8 cellular contexts compared by ENCODE assay signal in genomic region chr3:58584690-58585004, GRCh38. TPM values are rescaled to one million over a fixed set of nuclear protein-coding genes. Genes with fewer than 3 reads are reported as not detected.
DNase-seq lines count a peak whose midpoint lies in the region; ATAC-seq and TF ChIP-seq lines count a peak whose summit lies in the region.

No MANE protein-coding gene starts in this region.

- H3K9me3 Mint-ChIP-seq in activated B cell treated with CpG ODN at 0.5 μM for 24 hours = peaks cover 2% of the 10 kb centered on the region

- intact Hi-C loops in activated B cell treated with CpG ODN at 0.5 μM for 24 hours (cut with micrococcal nuclease) (no loop called here), left ventricle myocardium inferior (cut with micrococcal nuclease) (no loop called here), spleen (cut with DNase I; ENCODE audit: low total_unique reads) (no loop called here)

- no peak overlapping the region for H3K27ac Mint-ChIP-seq in activated B cell treated with CpG ODN at 0.5 μM for 24 hours

- H3K9me3 ChIP-seq in HAP-1 = no peaks in the 10 kb centered on the region
- H3K9me3 ChIP-seq in left ventricle myocardium inferior (replicated peaks) = no peaks in the 10 kb centered on the region
- no peaks in the 10 kb centered on the region for H3K9me3 ChIP-seq in spleen

- H3K27me3 ChIP-seq in HAP-1 (ENCODE audit: low read depth) = no peaks in the 10 kb centered on the region
- H3K27me3 ChIP-seq in left ventricle myocardium inferior (ENCODE audit: low read depth) = peaks cover 7% of the 10 kb centered on the region
- H3K27me3 ChIP-seq in spleen (replicated peaks in 1 of 7) = peaks cover 0 to 46% (median 20%) of the 10 kb centered on the region in 7 donors

- CTCF ChIA-PET in activated B cell treated with CpG ODN at 0.5 μM for 24 hours (lab: Charles Lee) = interaction anchor here (1.2 kb wide), 1 partner anchor 45 kb away, joined by 3 read pairs; no protein-coding TSS in a partner anchor

- POLR2A ChIA-PET in activated B cell treated with CpG ODN at 0.5 μM for 24 hours (lab: Charles Lee) = no interaction called here

- no peak for TF ChIP-seq POLR2A in spleen (IDR thresholded peaks at IDR 0.05)

- no peaks in the 10 kb centered on the region for H3K36me3 Mint-ChIP-seq in activated B cell treated with CpG ODN at 0.5 μM for 24 hours (ENCODE audit: low read depth)

- no peak for DNase-seq in HAP-1 (ENCODE audit: low spot score in 2 of 2)
- no peak for DNase-seq in activated B cell treated with CpG ODN at 0.5 μM for 24 hours
- no peak for DNase-seq in left ventricle myocardium inferior
- no peak for DNase-seq in spleen
- DNase-seq in C1 segment of cervical spinal cord (lab: John Stamatoyannopoulos, UW) = no peak
- no peak for DNase-seq in 8988T

- in situ Hi-C loops in HAP-1 (cut with MboI; ENCODE audit: low sequenced_read_pairs) = no loop called here

- no peak for ATAC-seq in activated B cell treated with CpG ODN at 0.5 μM for 24 hours (ENCODE audit: low read depth)
- ATAC-seq in GM19395 (IDR thresholded peaks at IDR 0.05; ENCODE audit: unreplicated experiment) = no peak
- ATAC-seq in HG02571 (IDR thresholded peaks at IDR 0.05; ENCODE audit: unreplicated experiment) = no peak

- H3K4me3 Mint-ChIP-seq in activated B cell treated with CpG ODN at 0.5 μM for 24 hours = peak overlapping the region; percentile 86

- TF ChIP-seq CTCF in activated B cell treated with CpG ODN at 0.5 μM for 24 hours (IDR thresholded peaks at IDR 0.05) (no peak), left ventricle myocardium inferior (IDR thresholded peaks at IDR 0.05; ENCODE audit: borderline replicate concordance) (no peak), spleen (IDR thresholded peaks at IDR 0.05 in 8 of 11, conservative IDR thresholded peaks at IDR 0.05 in 3 of 11) (no peak)

- peak overlapping the region; percentile 91 for H3K27ac ChIP-seq in left ventricle myocardium inferior (replicated peaks)
- H3K27ac ChIP-seq in spleen = peak overlapping the region in 7 of 8 donors; percentile 67 to 90 (median 78)

- H3K4me3 ChIP-seq in HAP-1 (peak overlapping the region; percentile 20), left ventricle myocardium inferior (peak overlapping the region; percentile 66), spleen (peak overlapping the region; percentile 39 to 80 (median 50))

- peaks cover 26% of the 10 kb centered on the region for H3K4me1 Mint-ChIP-seq in activated B cell treated with CpG ODN at 0.5 μM for 24 hours

- no peaks in the 10 kb centered on the region for H3K36me3 ChIP-seq in HAP-1 (replicated peaks)
- H3K36me3 ChIP-seq in left ventricle myocardium inferior = no peaks in the 10 kb centered on the region
- no peaks in the 10 kb centered on the region for H3K36me3 ChIP-seq in spleen

- H3K4me1 ChIP-seq in HAP-1 (peaks cover 22% of the 10 kb centered on the region), left ventricle myocardium inferior (peaks cover 39% of the 10 kb centered on the region), spleen (peaks cover 4 to 33% (median 15%) of the 10 kb centered on the region in 6 donors)

- WGBS in spleen, 5 donors = 22 to 33% (median 28%) methylated on average over 10 of the region's 10 CpGs

- peaks cover 42% of the 10 kb centered on the region for H3K27me3 Mint-ChIP-seq in activated B cell treated with CpG ODN at 0.5 μM for 24 hours

RNA-seq across cellular contexts. Expression of gene FAM107A, which starts 7.5 kb away (rescaled TPM):
- total RNA-seq in activated B cell treated with CpG ODN at 0.5 μM for 24 hours (not detected in 2 replicates), left ventricle myocardium inferior (115 TPM), spleen (10 to 100 TPM in 6 of 7 donors, 1 to 10 TPM in 1; 9.6 to 47.7 (median 30.5) TPM)
- 10 to 100 TPM in 1 of 3 donors, 1 to 10 TPM in 2; 5.7 to 17.2 (median 7.0) TPM for polyA plus RNA-seq in spleen

RNA-seq across cellular contexts. Expression of gene ACOX2, which starts 47.7 kb away (rescaled TPM):
- total RNA-seq in activated B cell treated with CpG ODN at 0.5 μM for 24 hours (not detected in 2 replicates), left ventricle myocardium inferior (37.2 TPM), spleen (10 to 100 TPM in 1 of 7 donors, 1 to 10 TPM in 6; 1.3 to 11.5 (median 3.3) TPM)
- polyA plus RNA-seq in spleen = 1 to 10 TPM; 4.5 to 6.2 (median 5.5) TPM

Comparison
In these comparisons a context has a peak if more than half of its experiments do, and no peak if none do; other contexts are left out.
1. RNA of gene FAM107A, which starts 7.5 kb away (total RNA-seq): 115 TPM in left ventricle myocardium inferior (single experiment) and 9.6 to 47.7 TPM in spleen; not detected in activated B cell treated with CpG ODN at 0.5 μM for 24 hours; every median in the first group is over 10 times any median in the second.
2. Peak in every context shown above with its lines, with median percentiles within 50 percentile points of each other: H3K4me3 ChIP-seq.